Comparison of ENCODE assay signal across 34 cellular contexts in the genomic region with DNA sequence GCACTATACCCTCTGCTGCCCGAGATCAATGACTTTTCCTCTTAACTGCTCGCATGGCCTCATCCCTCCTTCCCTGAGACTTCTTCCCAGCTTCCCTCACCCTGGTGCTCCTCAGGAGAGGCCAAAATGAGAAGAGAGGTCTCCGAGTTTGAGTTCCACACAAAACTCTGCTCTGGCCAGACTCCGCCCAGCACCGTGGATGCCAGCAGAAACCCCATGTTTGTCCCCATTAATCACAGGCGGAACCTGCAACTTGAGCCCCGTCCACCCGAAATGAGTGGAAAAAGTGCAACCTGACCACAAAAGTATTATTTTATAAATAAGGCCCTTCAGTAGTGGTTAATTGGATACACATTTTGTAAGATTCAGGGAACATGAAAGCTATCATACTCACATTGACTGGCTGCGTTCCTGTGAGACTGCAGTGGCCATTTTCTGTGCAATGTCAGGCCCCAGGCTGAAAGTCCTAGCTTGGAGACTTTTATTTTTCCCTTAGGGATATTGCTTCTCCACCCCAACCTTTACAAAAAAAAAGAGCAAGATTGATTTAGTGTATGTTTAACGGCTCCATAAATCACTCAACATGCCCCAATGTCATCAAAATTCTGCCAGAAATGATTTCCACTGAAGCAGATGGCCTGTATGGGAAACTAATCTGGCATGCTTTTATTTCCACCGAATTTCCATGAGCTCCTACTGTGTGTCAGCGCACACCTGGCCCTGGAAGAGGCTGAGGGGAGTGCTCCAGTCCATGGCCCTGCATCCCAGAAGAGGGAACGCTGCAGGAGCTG.
"Had no signal": no experiment of that assay in that cellular context is flagged by ENCODE, and none has a peak within 500 bp of the region (broad histone marks: within the 10 kb centered on the region; RNA-seq: fewer than 3 reads in every experiment).

No MANE protein-coding gene starts in this region.

- H3K9me3 ChIP-seq: ascending aorta, breast epithelium had no signal

- H3K27me3 Mint-ChIP-seq: activated naive CD8-positive, alpha-beta T cell treated with anti-CD3 and anti-CD28 coated beads, Interleukin-2, amount 10 ng/mL, durations not matched to agents 7 days and 5 days had no signal

- H3K36me3 ChIP-seq: ascending aorta, brain microvascular endothelial cell, breast epithelium had no signal

- H3K9me3 Mint-ChIP-seq: activated B cell treated with CpG ODN at 0.5 μM for 24 hours; activated CD4-positive, alpha-beta memory T cell treated with anti-CD3 and anti-CD28 coated beads, Interleukin-2, amount 10 ng/mL, durations not matched to agents 7 days and 5 days; activated CD4-positive, alpha-beta T cell treated with anti-CD3 and anti-CD28 coated beads, Interleukin-2, amount 10 ng/mL, durations not matched to agents 7 days and 5 days; activated naive CD4-positive, alpha-beta T cell treated with anti-CD3 and anti-CD28 coated beads, Interleukin-2, amount 10 ng/mL, durations not matched to agents 7 days and 5 days; activated naive CD4-positive, alpha-beta T cell treated with anti-CD3 and anti-CD28 coated beads, Interleukin-2, amount 50 U/mL, for 24 hours; activated naive CD8-positive, alpha-beta T cell treated with anti-CD3 and anti-CD28 coated beads, Interleukin-2, amount 10 ng/mL, durations not matched to agents 7 days and 5 days; activated naive CD8-positive, alpha-beta T cell treated with anti-CD3 and anti-CD28 coated beads, Interleukin-2, amount 50 U/mL, for 24 hours; activated T-helper 2 cell treated with anti-CD3 and anti-CD28 coated beads, Interferon-gamma antibody, Interleukin-2, Interleukin-4, amounts not matched to agents 10 μg/mL and 5 μg/mL and 100 μg/mL, durations not matched to agents 14 hours and 24 hours and 36 hours; T-helper 1 cell treated with Interleukin-12 subunit alpha and Interleukin-12 subunit beta and Interleukin-4 antibody, amounts not matched to agents 30 μg/mL and 1 μg/mL, for 36 hours; T-helper 2 cell treated with Interferon-gamma antibody and Interleukin-4, amounts not matched to agents 5 μg/mL and 100 μg/mL, for 36 hours had no signal

- H3K27me3 ChIP-seq: ascending aorta, brain microvascular endothelial cell, breast epithelium had no signal

- FAIRE-seq: TTC549 had no signal

- H3K4me1 ChIP-seq: ascending aorta, breast epithelium had no signal

- H3K27ac Mint-ChIP-seq: activated B cell treated with CpG ODN at 0.5 μM for 24 hours; activated CD4-positive, alpha-beta memory T cell treated with anti-CD3 and anti-CD28 coated beads, Interleukin-2, amount 10 ng/mL, durations not matched to agents 7 days and 5 days; activated CD4-positive, alpha-beta T cell treated with anti-CD3 and anti-CD28 coated beads, Interleukin-2, amount 10 ng/mL, durations not matched to agents 7 days and 5 days; activated CD8-positive, alpha-beta T cell treated with anti-CD3 and anti-CD28 coated beads, Interleukin-2, amount 10 ng/mL, durations not matched to agents 7 days and 5 days; activated naive CD4-positive, alpha-beta T cell treated with anti-CD3 and anti-CD28 coated beads, Interleukin-2, amount 10 ng/mL, durations not matched to agents 7 days and 5 days; activated naive CD8-positive, alpha-beta T cell; activated naive CD8-positive, alpha-beta T cell treated with anti-CD3 and anti-CD28 coated beads, Interleukin-2, amount 10 ng/mL, durations not matched to agents 7 days and 5 days; activated naive CD8-positive, alpha-beta T cell treated with anti-CD3 and anti-CD28 coated beads, Interleukin-2, amount 50 U/mL, for 24 hours; activated T-helper 2 cell treated with anti-CD3 and anti-CD28 coated beads, Interferon-gamma antibody, Interleukin-2, Interleukin-4, amounts not matched to agents 10 μg/mL and 5 μg/mL and 100 μg/mL, durations not matched to agents 14 hours and 24 hours and 36 hours; T-helper 1 cell treated with Interleukin-12 subunit alpha and Interleukin-12 subunit beta and Interleukin-4 antibody, amounts not matched to agents 30 μg/mL and 1 μg/mL, for 36 hours; T-helper 2 cell treated with Interferon-gamma antibody and Interleukin-4, amounts not matched to agents 5 μg/mL and 100 μg/mL, for 36 hours had no signal

- H3K4me3 Mint-ChIP-seq: activated B cell treated with CpG ODN at 0.5 μM for 24 hours; activated CD4-positive, alpha-beta memory T cell treated with anti-CD3 and anti-CD28 coated beads, Interleukin-2, amount 10 ng/mL, durations not matched to agents 7 days and 5 days; activated CD4-positive, alpha-beta T cell treated with anti-CD3 and anti-CD28 coated beads, Interleukin-2, amount 10 ng/mL, durations not matched to agents 7 days and 5 days; activated CD8-positive, alpha-beta T cell treated with anti-CD3 and anti-CD28 coated beads, Interleukin-2, amount 10 ng/mL, durations not matched to agents 7 days and 5 days; activated naive CD4-positive, alpha-beta T cell treated with anti-CD3 and anti-CD28 coated beads, Interleukin-2, amount 10 ng/mL, durations not matched to agents 7 days and 5 days; activated naive CD4-positive, alpha-beta T cell treated with anti-CD3 and anti-CD28 coated beads, Interleukin-2, amount 50 U/mL, for 24 hours; activated naive CD8-positive, alpha-beta T cell; activated naive CD8-positive, alpha-beta T cell treated with anti-CD3 and anti-CD28 coated beads, Interleukin-2, amount 10 ng/mL, durations not matched to agents 7 days and 5 days; activated naive CD8-positive, alpha-beta T cell treated with anti-CD3 and anti-CD28 coated beads, Interleukin-2, amount 50 U/mL, for 24 hours; T-helper 1 cell treated with Interleukin-12 subunit alpha and Interleukin-12 subunit beta and Interleukin-4 antibody, amounts not matched to agents 30 μg/mL and 1 μg/mL, for 36 hours; T-helper 2 cell treated with Interferon-gamma antibody and Interleukin-4, amounts not matched to agents 5 μg/mL and 100 μg/mL, for 36 hours had no signal

- H3K36me3 Mint-ChIP-seq: activated naive CD4-positive, alpha-beta T cell treated with anti-CD3 and anti-CD28 coated beads, Interleukin-2, amount 10 ng/mL, durations not matched to agents 7 days and 5 days; activated naive CD4-positive, alpha-beta T cell treated with anti-CD3 and anti-CD28 coated beads, Interleukin-2, amount 50 U/mL, for 24 hours; activated naive CD8-positive, alpha-beta T cell; activated naive CD8-positive, alpha-beta T cell treated with anti-CD3 and anti-CD28 coated beads, Interleukin-2, amount 10 ng/mL, durations not matched to agents 7 days and 5 days had no signal

- H3K27ac ChIP-seq: ascending aorta, brain microvascular endothelial cell, breast epithelium, VCaP had no signal

- H3K4me3 ChIP-seq: ascending aorta, breast epithelium had no signal

- DNase-seq: activated B cell treated with CpG ODN at 0.5 μM for 24 hours; activated CD4-positive, alpha-beta memory T cell treated with anti-CD3 and anti-CD28 coated beads, Interleukin-2, amount 10 ng/mL, durations not matched to agents 7 days and 5 days; activated CD4-positive, alpha-beta T cell treated with anti-CD3 and anti-CD28 coated beads for 4 hours; activated CD4-positive, alpha-beta T cell treated with anti-CD3 and anti-CD28 coated beads, Interleukin-2, amount 10 ng/mL, durations not matched to agents 7 days and 5 days; activated CD4-positive, alpha-beta T cell treated with anti-CD3 and anti-CD28 coated beads, Interleukin-2, amount 50 U/mL, for 48 hours; activated CD4-positive, CD25-positive, alpha-beta regulatory T cell treated with anti-CD3 and anti-CD28 coated beads, Interleukin-2, amount 50 U/mL, for 72 hours; activated CD8-positive, alpha-beta memory T cell treated with anti-CD3 and anti-CD28 coated beads for 24 hours; activated CD8-positive, alpha-beta memory T cell treated with anti-CD3 and anti-CD28 coated beads, Interleukin-2, amount 50 U/mL, for 4 hours; activated CD8-positive, alpha-beta T cell treated with anti-CD3 and anti-CD28 coated beads, Interleukin-2, amount 10 ng/mL, durations not matched to agents 7 days and 5 days; activated effector memory CD4-positive, alpha-beta T cell treated with Interleukin-2 at 50 U/mL for 16 hours; activated gamma-delta T cell; activated naive CD4-positive, alpha-beta T cell treated with anti-CD3 and anti-CD28 coated beads, Interleukin-2, amount 10 ng/mL, durations not matched to agents 7 days and 5 days; activated naive CD4-positive, alpha-beta T cell treated with Interleukin-2 at 50 U/mL for 16 hours; activated naive CD8-positive, alpha-beta T cell treated with anti-CD3 and anti-CD28 coated beads, Interleukin-2, amount 10 ng/mL, durations not matched to agents 7 days and 5 days; activated naive CD8-positive, alpha-beta T cell treated with anti-CD3 and anti-CD28 coated beads, Interleukin-2, amount 50 U/mL, for 24 hours; activated T-cell treated with anti-CD3 and anti-CD28 coated beads for 4 hours; activated T-cell treated with anti-CD3 and anti-CD28 coated beads, Interleukin-2, amount 50 U/mL, for 1 hour; activated T-cell treated with anti-CD3 and anti-CD28 coated beads, Interleukin-2, amount 50 U/mL, for 48 hours; amygdala; anterior cingulate cortex; brain microvascular endothelial cell; central memory CD4-positive, alpha-beta T cell; T-helper 1 cell; T-helper 2 cell; T-helper 9 cell had no signal

- H3K4me1 Mint-ChIP-seq: activated B cell treated with CpG ODN at 0.5 μM for 24 hours; activated CD4-positive, alpha-beta T cell treated with anti-CD3 and anti-CD28 coated beads, Interleukin-2, amount 10 ng/mL, durations not matched to agents 7 days and 5 days; activated naive CD4-positive, alpha-beta T cell treated with anti-CD3 and anti-CD28 coated beads, Interleukin-2, amount 10 ng/mL, durations not matched to agents 7 days and 5 days; activated naive CD4-positive, alpha-beta T cell treated with anti-CD3 and anti-CD28 coated beads, Interleukin-2, amount 50 U/mL, for 24 hours; activated naive CD8-positive, alpha-beta T cell treated with anti-CD3 and anti-CD28 coated beads, Interleukin-2, amount 10 ng/mL, durations not matched to agents 7 days and 5 days; activated naive CD8-positive, alpha-beta T cell treated with anti-CD3 and anti-CD28 coated beads, Interleukin-2, amount 50 U/mL, for 24 hours had no signal

- ATAC-seq: activated CD8-positive, alpha-beta T cell treated with anti-CD3 and anti-CD28 coated beads, Interleukin-2, amount 10 ng/mL, durations not matched to agents 7 days and 5 days; activated naive CD8-positive, alpha-beta T cell treated with anti-CD3 and anti-CD28 coated beads, Interleukin-2, amount 50 U/mL, for 24 hours had no signal
